19 cellular contexts compared by ENCODE assay signal in genomic region chr5:59067976-59068651, GRCh38.
DNase-seq lines count a peak whose midpoint lies in the region; ATAC-seq and TF ChIP-seq lines count a peak whose summit lies in the region.
"Had no signal": no experiment of that assay in that cellular context is flagged by ENCODE, and none has a peak within 500 bp of the region (broad histone marks: within the 10 kb centered on the region; RNA-seq: fewer than 3 reads in every experiment).

No MANE protein-coding gene starts in this region.

- no peak for DNase-seq in MCF 10A (ENCODE audit: unreplicated experiment)
- no peak for DNase-seq in breast epithelium (ENCODE audit: low spot score in 2 of 2)
- DNase-seq in amniotic epithelial cell (ENCODE audit: low read depth) = peak; percentile 78
- peak; percentile 65 for DNase-seq in iris pigment epithelial cell (ENCODE audit: low read depth)
- DNase-seq in central memory CD4-positive, alpha-beta T cell = no peak
- DNase-seq: 8988T; CD8-positive, alpha-beta memory T cell; DND-41; NCI-H1417 treated with DMSO at 0.1 percent for 48 hours; NCI-H1930; NCI-H2171 treated with DMSO at 0.1 percent for 48 hours; NCI-H510A; NCI-H774; PC-9 had no signal

- peak overlapping the region; percentile 63 for H3K27ac Mint-ChIP-seq in MCF 10A (ENCODE audit: low read depth, unreplicated experiment)

- no peaks in the 10 kb centered on the region for H3K27me3 ChIP-seq in breast epithelium
- H3K27me3 ChIP-seq: BLaER1 treated with 17β-estradiol and CSF1 and Interleukin-3, amounts not matched to agents 10 nM and 100 nM; SJSA1 had no signal

- no peaks in the 10 kb centered on the region for H3K4me1 ChIP-seq in breast epithelium
- H3K4me1 ChIP-seq: SJSA1 had no signal

- H3K36me3 ChIP-seq in breast epithelium = no peaks in the 10 kb centered on the region
- H3K36me3 ChIP-seq: BLaER1 treated with 17β-estradiol and CSF1 and Interleukin-3, amounts not matched to agents 10 nM and 100 nM; SJSA1 had no signal

- no peaks in the 10 kb centered on the region for H3K27me3 Mint-ChIP-seq in MCF 10A (ENCODE audit: insufficient read depth, unreplicated experiment)

- POLR2A ChIA-PET in MCF 10A (lab: Yijun Ruan, JAX) = interaction anchor here (0.5 to 0.6 kb wide), 2 partner anchors 14 to 24 kb away, joined by 3 read pairs; no protein-coding TSS in a partner anchor

- no TSS peak for BruUV-seq in MCF 10A (replicated peaks; lab: Mats Ljungman, UMichigan)

- intact Hi-C loops in MCF 10A (cut with micrococcal nuclease) (no loop called here), breast epithelium (cut with DNase I; ENCODE audit: low total_unique reads) (no loop called here)

- no peak overlapping the region for H3K4me3 ChIP-seq in breast epithelium
- H3K4me3 ChIP-seq: BLaER1 treated with 17β-estradiol and CSF1 and Interleukin-3, amounts not matched to agents 10 nM and 100 nM; PC-9; SJSA1 had no signal

- ATAC-seq in HG03108 (IDR thresholded peaks at IDR 0.05; ENCODE audit: unreplicated experiment) (no peak), GM21447 (IDR thresholded peaks at IDR 0.05; ENCODE audit: unreplicated experiment) (no peak)
- ATAC-seq in activated CD4-positive, CD25-positive, alpha-beta regulatory T cell treated with anti-CD3 and anti-CD28 coated beads, Interleukin-2, amount 50 U/mL, for 24 hours = no peak

- TF ChIP-seq POLR2A in breast epithelium (IDR thresholded peaks at IDR 0.05) = no peak

- H3K9me3 Mint-ChIP-seq in MCF 10A (ENCODE audit: unreplicated experiment) = peaks cover 8% of the 10 kb centered on the region

- peaks cover 4% of the 10 kb centered on the region for H3K36me3 Mint-ChIP-seq in MCF 10A (ENCODE audit: insufficient read depth, unreplicated experiment)

- no peak overlapping the region for H3K4me3 Mint-ChIP-seq in MCF 10A (ENCODE audit: unreplicated experiment)
- H3K4me3 Mint-ChIP-seq: CD8-positive, alpha-beta memory T cell had no signal

- H3K4me1 Mint-ChIP-seq in MCF 10A (ENCODE audit: insufficient read depth, unreplicated experiment) = peaks cover 45% of the 10 kb centered on the region
- H3K4me1 Mint-ChIP-seq: CD8-positive, alpha-beta memory T cell had no signal

- CTCF ChIA-PET in MCF 10A (lab: Yijun Ruan, JAX) = no interaction called here

- TF ChIP-seq CTCF in MCF 10A (IDR thresholded peaks at IDR 0.05; ENCODE audit: unreplicated experiment) (no peak), breast epithelium (IDR thresholded peaks at IDR 0.05) (no peak)

- no peaks in the 10 kb centered on the region for H3K9me3 ChIP-seq in breast epithelium
- H3K9me3 ChIP-seq: SJSA1 had no signal

- no peak overlapping the region for H3K27ac ChIP-seq in breast epithelium
- H3K27ac ChIP-seq: BLaER1 treated with 17β-estradiol and CSF1 and Interleukin-3, amounts not matched to agents 10 nM and 100 nM; PC-9; SJSA1 had no signal

Comparison
In these comparisons a context has a peak if more than half of its experiments do, and no peak if none do; other contexts are left out.
1. DNase-seq: peak in amniotic epithelial cell (single experiment) and iris pigment epithelial cell (single experiment); none in MCF 10A (single experiment), breast epithelium (0 of 2) and central memory CD4-positive, alpha-beta T cell (single experiment).